ENCODE assay signal across 21 cellular contexts in the genomic region with DNA sequence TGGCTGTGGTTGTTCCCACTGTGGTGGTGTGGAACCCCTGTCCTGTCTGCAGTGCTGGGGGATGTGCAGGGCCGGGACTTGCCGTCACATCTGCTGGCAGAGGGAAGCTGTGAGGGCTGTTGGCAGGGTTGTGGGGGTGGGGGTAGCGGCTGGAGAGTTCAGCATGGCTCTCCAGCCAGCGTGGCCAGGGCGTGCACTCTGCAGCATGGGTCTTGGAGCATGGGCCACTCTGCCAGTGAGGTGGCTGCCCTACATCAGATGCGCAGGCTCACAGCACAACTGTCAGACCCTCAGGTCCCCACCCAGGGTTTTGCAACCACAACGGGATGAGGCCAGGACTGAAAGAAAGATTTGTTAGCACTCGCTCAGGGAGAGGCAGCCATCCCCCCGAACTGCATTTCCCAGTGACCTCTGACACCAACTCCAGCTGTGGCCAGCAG.
A peak's percentile ranks its signal among the peaks of the same experiment; 100 is the strongest.
DNase-seq lines count a peak whose midpoint lies in the region; ATAC-seq, FAIRE-seq and TF ChIP-seq lines count a peak whose summit lies in the region.
"Had no signal": no experiment of that assay in that cellular context is flagged by ENCODE, and none has a peak within 500 bp of the region (broad histone marks: within the 10 kb centered on the region; RNA-seq: fewer than 3 reads in every experiment).

No MANE protein-coding gene starts in this region.

- TF ChIP-seq CTCF in GM23338 (conservative IDR thresholded peaks at IDR 0.05; ENCODE audit: low read depth in 2 of 2) (no peak), H1 (IDR thresholded peaks at IDR 0.05; ENCODE audit: control extremely low read depth in 1 of 3, insufficient read depth in 1 of 3, low read depth in 1 of 3, low read length in 3 of 3) (no peak), suprapubic skin (IDR thresholded peaks at IDR 0.05) (no peak)

- H3K9me3 Mint-ChIP-seq in GM23338 = no peaks in the 10 kb centered on the region; the same call in 2 of the 3 replicates

- no peaks in the 10 kb centered on the region for H3K79me2 ChIP-seq in GM23338 (replicated peaks; ENCODE audit: insufficient read depth)
- no peaks in the 10 kb centered on the region for H3K79me2 ChIP-seq in H1 (ENCODE audit: control insufficient read depth in 1 of 2, insufficient read depth in 2 of 2, low read length in 2 of 2)

- H2BK20ac ChIP-seq in H1 (ENCODE audit: low read length) = no peak overlapping the region

- H4K20me1 ChIP-seq in GM23338 (replicated peaks; ENCODE audit: insufficient read depth) (no peaks in the 10 kb centered on the region), H1 (replicated peaks in 1 of 2; ENCODE audit: control insufficient read depth in 1 of 2, insufficient read depth in 2 of 2, low read length in 2 of 2) (no peaks in the 10 kb centered on the region)
- H4K20me1 ChIP-seq: BLaER1 had no signal

- H3K23ac ChIP-seq in H1 (ENCODE audit: insufficient read length) (no peak overlapping the region), neuronal stem cell (ENCODE audit: low read depth, low read length, poor library complexity) (no peak overlapping the region)

- H3K79me1 ChIP-seq in H1 (ENCODE audit: low read depth, low read length) = no peaks in the 10 kb centered on the region
- no peaks in the 10 kb centered on the region for H3K79me1 ChIP-seq in neuronal stem cell (ENCODE audit: low read depth, low read length)

- no peaks in the 10 kb centered on the region for H3K4me1 Mint-ChIP-seq in GM23338
- H3K4me1 Mint-ChIP-seq: CD4-positive, CD25-positive, alpha-beta regulatory T cell had no signal

- H4K5ac ChIP-seq in H1 (ENCODE audit: insufficient read length, low read depth, low read length) = no peak overlapping the region

- H3K9me3 ChIP-seq in H1 (ENCODE audit: insufficient read depth in 2 of 2, low read depth in 1 of 2, low read length in 1 of 2) (no peaks in the 10 kb centered on the region), neuronal stem cell (replicated peaks in 1 of 2; ENCODE audit: control insufficient read depth in 2 of 2, insufficient read depth in 1 of 2, low read depth in 1 of 2, low read length in 2 of 2) (no peaks in the 10 kb centered on the region), suprapubic skin (no peaks in the 10 kb centered on the region)
- H3K9me3 ChIP-seq: BLaER1, Peyer's patch had no signal

- 0 out of 2 replicates have a peak overlapping the region, but pooled peaks have one; percentile 28 for H2AFZ ChIP-seq in GM23338
- H2AFZ ChIP-seq in H1 (ENCODE audit: low read length) = no peak overlapping the region
- H2AFZ ChIP-seq in neuronal stem cell (ENCODE audit: low read length) = no peak overlapping the region

- POLR2A ChIA-PET in H1 (lab: Charles Lee; ENCODE audit: partially characterized antibody) = no interaction called here

- peaks cover 3% of the 10 kb centered on the region for H3K27me3 Mint-ChIP-seq in GM23338 (ENCODE audit: insufficient read depth, low read depth, poor library complexity)
- H3K27me3 Mint-ChIP-seq: CD4-positive, CD25-positive, alpha-beta regulatory T cell had no signal

- no peaks in the 10 kb centered on the region for H3K36me3 ChIP-seq in GM23338 (ENCODE audit: insufficient read depth)
- H3K36me3 ChIP-seq in H1 (ENCODE audit: control insufficient read depth in 2 of 4, insufficient read depth in 4 of 4, low read length in 3 of 4) = no peaks in the 10 kb centered on the region
- no peaks in the 10 kb centered on the region for H3K36me3 ChIP-seq in neuronal stem cell (replicated peaks in 1 of 2; ENCODE audit: control insufficient read depth in 2 of 2, insufficient read depth in 2 of 2, low read length in 2 of 2)
- H3K36me3 ChIP-seq in suprapubic skin = no peaks in the 10 kb centered on the region
- H3K36me3 ChIP-seq: BLaER1, Peyer's patch had no signal

- H2BK15ac ChIP-seq in H1 (ENCODE audit: low read length) (0 out of 2 replicates have a peak overlapping the region, but pooled peaks have one; percentile 88), neuronal stem cell (ENCODE audit: low read length) (no peak overlapping the region)

- no peaks in the 10 kb centered on the region for H3K27me3 ChIP-seq in GM23338 (ENCODE audit: insufficient read depth)
- H3K27me3 ChIP-seq in H1 (replicated peaks in 1 of 4; ENCODE audit: control insufficient read depth in 3 of 4, extremely low read depth in 1 of 4, insufficient read depth in 3 of 4, low read length in 3 of 4) = no peaks in the 10 kb centered on the region
- H3K27me3 ChIP-seq in neuronal stem cell (ENCODE audit: control insufficient read depth in 3 of 3, insufficient read depth in 3 of 3, low read depth in 1 of 3, low read length in 3 of 3) = no peaks in the 10 kb centered on the region
- no peaks in the 10 kb centered on the region for H3K27me3 ChIP-seq in suprapubic skin
- H3K27me3 ChIP-seq: BLaER1, Peyer's patch had no signal

- TF ChIP-seq POLR2A in H1 (IDR thresholded peaks at IDR 0.05; ENCODE audit: control extremely low read depth in 1 of 2, low read depth in 2 of 2, low read length in 2 of 2) (no peak), suprapubic skin (IDR thresholded peaks at IDR 0.05) (no peak)

- TF ChIP-seq RAD21 in H1 (IDR thresholded peaks at IDR 0.05 in 1 of 2, conservative IDR thresholded peaks at IDR 0.05 in 1 of 2; ENCODE audit: low read depth in 2 of 2, low read length in 2 of 2) = no peak

- H3K56ac ChIP-seq in H1 (replicated peaks; ENCODE audit: insufficient read length, low read depth, low read length) = no peak overlapping the region

- peak overlapping the region; percentile 48; the same call in 1 of the 2 replicates for H3K18ac ChIP-seq in H1 (ENCODE audit: extremely low read depth, low read length)
- peak overlapping the region; percentile 76 for H3K18ac ChIP-seq in neuronal stem cell (ENCODE audit: low read length)

- H3K23me2 ChIP-seq in H1 (ENCODE audit: low read depth, low read length) = no peaks in the 10 kb centered on the region

- no peaks in the 10 kb centered on the region for H3K4me1 ChIP-seq in GM23338 (ENCODE audit: insufficient read depth)
- no peaks in the 10 kb centered on the region; a peak in 1 of 7 replicates for H3K4me1 ChIP-seq in H1 (replicated peaks in 1 of 4; ENCODE audit: control insufficient read depth in 3 of 4, insufficient read depth in 4 of 4, low read length in 3 of 4)
- H3K4me1 ChIP-seq in neuronal stem cell (ENCODE audit: control insufficient read depth in 2 of 2, insufficient read depth in 1 of 2, low read depth in 1 of 2, low read length in 2 of 2) = peaks cover 0 to 6% of the 10 kb centered on the region in 2 donors
- peaks cover 5% of the 10 kb centered on the region for H3K4me1 ChIP-seq in suprapubic skin
- H3K4me1 ChIP-seq: BLaER1, Peyer's patch had no signal

- H3K27ac ChIP-seq in GM23338 (ENCODE audit: low read depth) = no peak overlapping the region
- H3K27ac ChIP-seq in H1 (ENCODE audit: low read depth, low read length) = no peak overlapping the region; the same call in 1 of the 2 replicates
- H3K27ac ChIP-seq in neuronal stem cell (replicated peaks; ENCODE audit: low read length) = no peak overlapping the region
- H3K27ac ChIP-seq in suprapubic skin = no peak overlapping the region
- H3K27ac ChIP-seq: BLaER1, Peyer's patch had no signal

- H4K91ac ChIP-seq in H1 (replicated peaks; ENCODE audit: insufficient read length, low read length) = peak overlapping the region; percentile 71
- H4K91ac ChIP-seq in neuronal stem cell (ENCODE audit: low read depth, low read length, poor library complexity) = no peak overlapping the region

- H3K4me3 Mint-ChIP-seq in GM23338 = no peak overlapping the region
- H3K4me3 Mint-ChIP-seq: CD4-positive, CD25-positive, alpha-beta regulatory T cell had no signal

- no peak overlapping the region for H3K14ac ChIP-seq in H1 (ENCODE audit: insufficient read length)
- no peak overlapping the region for H3K14ac ChIP-seq in neuronal stem cell (ENCODE audit: low read length)

- no peak overlapping the region for H3K9ac ChIP-seq in H1 (replicated peaks in 1 of 4; ENCODE audit: extremely low read depth in 1 of 4, low read depth in 3 of 4, low read length in 3 of 4)
- H3K9ac ChIP-seq in neuronal stem cell (ENCODE audit: low read depth, low read length, poor library complexity) = no peak overlapping the region
- H3K9ac ChIP-seq: BLaER1 had no signal

- FAIRE-seq in H1 (lab: Jason Lieb, UNC) = no peak
- FAIRE-seq: GM18507, HTR-8/SVneo, K562 had no signal

- peaks cover 13% of the 10 kb centered on the region for H3K9me2 ChIP-seq in GM23338 (ENCODE audit: insufficient read depth)

- no peak overlapping the region for H3K4me2 ChIP-seq in GM23338
- no peak overlapping the region for H3K4me2 ChIP-seq in H1 (ENCODE audit: insufficient read depth in 1 of 2, low read depth in 2 of 2, low read length in 2 of 2)
- no peak overlapping the region for H3K4me2 ChIP-seq in neuronal stem cell (ENCODE audit: insufficient read depth, low read length, poor library complexity, severe bottlenecking)
- H3K4me2 ChIP-seq: BLaER1 had no signal

- WGBS in H1 (ENCODE audit: extremely low coverage in 1 of 2, insufficient coverage in 1 of 2, insufficient read length in 1 of 2, insufficient replicate concordance in 2 of 2, low coverage in 1 of 2, low lambda C conversion rate in 2 of 2, missing lambda C conversion rate in 1 of 2), 2 experiments = 80% methylated on average over 7 of the region's 9 CpGs; no CpG with 5 or more reads in 1 of the 2 experiments
- WGBS in neuronal stem cell (ENCODE audit: extremely low coverage in 2 of 2, insufficient read length in 2 of 2, insufficient replicate concordance in 1 of 2), 2 donors = no CpG with 5 or more reads among the region's 9 CpGs
- WGBS in suprapubic skin = 68% methylated on average over 3 of the region's 9 CpGs

- no peak for TF ChIP-seq EP300 in H1 (IDR thresholded peaks at IDR 0.05; ENCODE audit: borderline replicate concordance in 1 of 2, low read depth in 2 of 2, low read length in 2 of 2)
- no peak for TF ChIP-seq EP300 in suprapubic skin (IDR thresholded peaks at IDR 0.05)

- H3K4me3 ChIP-seq in GM23338 = no peak overlapping the region
- no peak overlapping the region for H3K4me3 ChIP-seq in H1 (ENCODE audit: extremely low read depth in 1 of 4, insufficient read depth in 2 of 4, low read depth in 3 of 4, low read length in 4 of 4)
- H3K4me3 ChIP-seq in neuronal stem cell (ENCODE audit: low read length in 2 of 2) = no peak overlapping the region
- H3K4me3 ChIP-seq in suprapubic skin = no peak overlapping the region
- H3K4me3 ChIP-seq: BLaER1, K562, Peyer's patch had no signal

- no peaks in the 10 kb centered on the region for H3K36me3 Mint-ChIP-seq in GM23338 (ENCODE audit: low read depth)
- H3K36me3 Mint-ChIP-seq: CD4-positive, CD25-positive, alpha-beta regulatory T cell had no signal

- H4K8ac ChIP-seq in H1 (ENCODE audit: extremely low read depth, insufficient read depth, low read length) (no peak overlapping the region), neuronal stem cell (ENCODE audit: low read depth, low read length) (no peak overlapping the region)

- no peak overlapping the region for H3K27ac Mint-ChIP-seq in GM23338
- H3K27ac Mint-ChIP-seq: CD4-positive, CD25-positive, alpha-beta regulatory T cell had no signal

- H3F3A ChIP-seq in GM23338 (replicated peaks; ENCODE audit: low read depth) = no peaks in the 10 kb centered on the region

- CTCF ChIA-PET in H1 (lab: Charles Lee; ENCODE audit: partially characterized antibody) = interaction anchor here (1.3 to 3.7 kb wide), 6 partner anchors 8 to 367 kb away, joined by 4 to 27 read pairs (median 8); no protein-coding TSS in a partner anchor

- ATAC-seq in GM23338 (no peak), HG02852 (IDR thresholded peaks at IDR 0.05; ENCODE audit: unreplicated experiment) (no peak)
- ATAC-seq: K562 had no signal

- no peak overlapping the region for H2BK120ac ChIP-seq in H1 (replicated peaks; ENCODE audit: low read depth, low read length)
- H2BK120ac ChIP-seq in neuronal stem cell (ENCODE audit: low read depth, low read length) = no peak overlapping the region

- no peak overlapping the region for H3K4ac ChIP-seq in H1 (replicated peaks; ENCODE audit: insufficient read length, low read depth, low read length)
- no peak overlapping the region for H3K4ac ChIP-seq in neuronal stem cell (ENCODE audit: low read length)

- peak overlapping the region; percentile 75; the same call in 1 of the 2 replicates for H2AK5ac ChIP-seq in H1 (ENCODE audit: low read depth, low read length)
- H2AK5ac ChIP-seq in neuronal stem cell (ENCODE audit: low read depth, low read length) = peak overlapping the region; percentile 16

- H2BK5ac ChIP-seq in H1 (ENCODE audit: low read depth, low read length) (no peak overlapping the region), neuronal stem cell (ENCODE audit: low read length) (no peak overlapping the region)

- H2BK12ac ChIP-seq in H1 (ENCODE audit: low read depth, low read length) = no peak overlapping the region
- H2BK12ac ChIP-seq in neuronal stem cell (ENCODE audit: low read length) = no peak overlapping the region

- no peak for DNase-seq in GM23338 (ENCODE audit: low spot score)
- DNase-seq in H1 (ENCODE audit: low read depth in 1 of 2, low spot score in 2 of 2) = no peak
- DNase-seq in neuronal stem cell (ENCODE audit: low spot score) = no peak
- peak; percentile 30 to 66 for DNase-seq in suprapubic skin (ENCODE audit: low spot score in 2 of 2)
- no peak for DNase-seq in nucleus accumbens (lab: John Stamatoyannopoulos, UW)
- DNase-seq in OCI-M2 (lab: John Stamatoyannopoulos, UW; ENCODE audit: unreplicated experiment) = no peak
- DNase-seq: CD4-positive, CD25-positive, alpha-beta regulatory T cell; DMS153; H7; Kasumi-1; NCI-H1092 treated with DMSO at 0.1 percent for 48 hours; NCI-H146; NCI-H2029; NCI-H446 treated with DMSO at 0.1 percent for 48 hours; NCI-H526 had no signal

Comparison
In these comparisons a context has a peak if more than half of its experiments do, and no peak if none do; other contexts are left out.
1. DNase-seq: peak in suprapubic skin (2 of 2); none in GM23338 (single experiment), H1 (0 of 2), neuronal stem cell (single experiment), nucleus accumbens (0 of 56) and OCI-M2 (single experiment).